In the genomic region with DNA sequence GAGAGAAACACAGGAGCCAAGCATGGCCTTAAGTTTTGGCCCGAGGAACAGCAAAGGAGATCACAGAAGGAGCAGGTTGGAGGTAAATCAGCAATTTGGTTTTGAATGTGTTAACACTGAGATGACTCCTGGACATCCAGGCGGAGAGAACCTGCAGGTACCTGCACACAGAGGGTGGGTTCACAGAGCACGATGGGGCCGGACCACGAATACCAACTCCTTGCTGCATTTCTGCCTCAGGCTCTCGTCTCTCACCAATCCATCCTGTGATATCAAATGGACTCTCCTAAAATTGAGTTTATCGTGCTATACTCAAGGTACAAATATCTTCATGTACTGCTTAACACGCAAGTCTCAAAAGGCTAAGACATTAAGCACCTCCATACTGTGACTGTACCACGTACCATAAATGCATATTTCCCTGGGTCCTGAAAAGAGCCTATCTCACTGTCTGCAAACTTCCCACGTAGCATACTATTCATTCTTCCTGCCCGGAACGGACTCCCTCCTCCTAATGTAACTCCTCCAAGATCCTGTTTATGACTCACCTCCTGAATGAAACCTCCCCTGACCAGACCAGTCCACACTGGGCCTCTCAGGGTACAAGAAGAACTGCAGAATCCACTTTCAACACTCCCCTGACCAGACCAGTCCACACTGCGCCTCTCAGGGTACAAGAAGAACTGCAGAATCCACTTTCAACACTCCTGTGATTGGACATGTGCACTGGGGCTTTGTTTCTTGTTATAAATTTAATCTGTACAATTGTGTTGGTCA, we compare ENCODE assay signal across 13 cellular contexts.
DNase-seq lines count a peak whose midpoint lies in the region; ATAC-seq and TF ChIP-seq lines count a peak whose summit lies in the region.
"Had no signal": no experiment of that assay in that cellular context is flagged by ENCODE, and none has a peak within 500 bp of the region (broad histone marks: within the 10 kb centered on the region; RNA-seq: fewer than 3 reads in every experiment).

No MANE protein-coding gene starts in this region.

- no peaks in the 10 kb centered on the region for H3K36me3 Mint-ChIP-seq in T-helper 17 cell (ENCODE audit: low read depth)

- H3K27me3 Mint-ChIP-seq in T-helper 17 cell = peaks cover 12% of the 10 kb centered on the region

- no peaks in the 10 kb centered on the region for H3K36me3 ChIP-seq in brain microvascular endothelial cell (replicated peaks)
- H3K36me3 ChIP-seq: tibial nerve had no signal

- no peaks in the 10 kb centered on the region for H3K9me3 ChIP-seq in T-helper 17 cell (ENCODE audit: control insufficient read depth, low read length, poor library complexity, severe bottlenecking)
- H3K9me3 ChIP-seq: tibial nerve had no signal

- TF ChIP-seq CTCF in AG04449 (IDR thresholded peaks at IDR 0.05; ENCODE audit: insufficient read depth, low read length, missing control alignments) = no peak
- TF ChIP-seq CTCF in brain microvascular endothelial cell (IDR thresholded peaks at IDR 0.05; ENCODE audit: low read depth, low read length, missing control alignments) = peak; percentile 39

- no peaks in the 10 kb centered on the region for H3K4me1 Mint-ChIP-seq in T-helper 17 cell

- peak overlapping the region; percentile 66 for H3K27ac ChIP-seq in brain microvascular endothelial cell
- H3K27ac ChIP-seq: VCaP had no signal

- in situ Hi-C loops in brain microvascular endothelial cell (cut with HindIII; ENCODE audit: low pct_ligation_motif_present, low sequenced_read_pairs) = no loop called here

- no peaks in the 10 kb centered on the region for H3K27me3 ChIP-seq in brain microvascular endothelial cell (replicated peaks)
- H3K27me3 ChIP-seq: tibial nerve had no signal

- H3K4me3 ChIP-seq in AG04449 (ENCODE audit: low read depth, low read length) (no peak overlapping the region), brain microvascular endothelial cell (ENCODE audit: low read depth, low read length) (no peak overlapping the region)
- H3K4me3 ChIP-seq: tibial nerve had no signal

- H3K27ac Mint-ChIP-seq in T-helper 17 cell = no peak overlapping the region
- H3K27ac Mint-ChIP-seq: activated naive CD8-positive, alpha-beta T cell treated with anti-CD3 and anti-CD28 coated beads, Interleukin-2, amount 50 U/mL, for 24 hours had no signal

- CTCF ChIA-PET in AG04449 (lab: Yijun Ruan, JAX) = interaction anchor here (1.1 to 1.2 kb wide), 2 partner anchors 20 to 25 kb away, joined by 3 read pairs; no protein-coding TSS in a partner anchor

- POLR2A ChIA-PET in AG04449 (lab: Yijun Ruan, JAX) = interaction anchor here (0.8 kb wide), 1 partner anchor 26 kb away, joined by 4 read pairs; no protein-coding TSS in a partner anchor

- no peak for ATAC-seq in T-helper 17 cell
- ATAC-seq in GM21381 (IDR thresholded peaks at IDR 0.05; ENCODE audit: unreplicated experiment) = no peak
- ATAC-seq: activated naive CD8-positive, alpha-beta T cell treated with anti-CD3 and anti-CD28 coated beads, Interleukin-2, amount 50 U/mL, for 24 hours had no signal

- DNase-seq in AG04449 (ENCODE audit: low read depth, low spot score) (peak; percentile 79), HT-29 (ENCODE audit: low spot score) (peak; percentile 49), brain microvascular endothelial cell (peak; percentile 92), kidney glomerular epithelial cell (lab: John Stamatoyannopoulos, UW) (peak; percentile 97), NCI-H2196 (lab: John Stamatoyannopoulos, UW; ENCODE audit: unreplicated experiment) (no peak), T-helper 17 cell (no peak)
- DNase-seq in activated CD8-positive, alpha-beta memory T cell treated with anti-CD3 and anti-CD28 coated beads for 24 hours = no peak
- DNase-seq: activated naive CD8-positive, alpha-beta T cell treated with anti-CD3 and anti-CD28 coated beads, Interleukin-2, amount 50 U/mL, for 24 hours; COR-L47; NCI-H2107 had no signal

- H3K4me3 Mint-ChIP-seq in T-helper 17 cell = no peak overlapping the region
- H3K4me3 Mint-ChIP-seq: activated naive CD8-positive, alpha-beta T cell treated with anti-CD3 and anti-CD28 coated beads, Interleukin-2, amount 50 U/mL, for 24 hours had no signal

Comparison
In these comparisons a context has a peak if more than half of its experiments do, and no peak if none do; other contexts are left out.
1. DNase-seq: peak in AG04449 (single experiment), HT-29 (single experiment), brain microvascular endothelial cell (single experiment) and kidney glomerular epithelial cell (single experiment); none in activated CD8-positive, alpha-beta memory T cell treated with anti-CD3 and anti-CD28 coated beads for 24 hours (single experiment), NCI-H2196 (single experiment) and T-helper 17 cell (0 of 3).